ENCODE assay signal across 8 cellular contexts in the genomic region with DNA sequence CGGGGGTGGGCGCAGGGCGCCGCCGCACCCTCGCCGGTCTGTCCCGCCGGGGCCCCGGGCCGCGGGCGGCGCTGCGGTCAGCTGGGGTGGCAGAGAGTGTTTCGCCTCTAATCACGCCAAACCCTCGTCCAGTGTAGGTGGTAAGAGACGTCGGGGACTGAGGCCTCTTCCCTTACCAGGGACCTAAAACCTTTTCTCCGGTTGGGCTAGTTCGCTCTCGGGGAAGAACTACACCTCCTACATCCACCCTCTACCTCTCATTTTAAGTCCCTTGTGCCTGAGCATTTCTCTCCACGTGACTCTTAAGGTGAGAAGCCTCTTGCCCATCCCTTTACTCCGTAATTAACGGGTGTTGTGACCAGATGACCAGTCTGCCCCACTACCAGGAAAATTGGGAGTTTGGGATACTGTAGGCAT. TPM values are rescaled to one million over a fixed set of nuclear protein-coding genes. Genes with fewer than 3 reads are reported as not detected.
DNase-seq lines count a peak whose midpoint lies in the region; ATAC-seq and TF ChIP-seq lines count a peak whose summit lies in the region.

No MANE protein-coding gene starts in this region.

- H3K27ac ChIP-seq in cingulate gyrus (ENCODE audit: low read depth, low read length) = peak overlapping the region; percentile 20
- peak overlapping the region; percentile 97 for H3K27ac ChIP-seq in vagina

- TF ChIP-seq POLR2A in vagina (IDR thresholded peaks at IDR 0.05) = no peak

- peaks cover 24% of the 10 kb centered on the region for H3K36me3 Mint-ChIP-seq in activated naive CD4-positive, alpha-beta T cell treated with anti-CD3 and anti-CD28 coated beads, Interleukin-2, amount 10 ng/mL, durations not matched to agents 7 days and 5 days

- H3K9me3 ChIP-seq in mucosa of descending colon = no peaks in the 10 kb centered on the region
- H3K9me3 ChIP-seq in vagina = no peaks in the 10 kb centered on the region

- no peaks in the 10 kb centered on the region for H3K27me3 Mint-ChIP-seq in activated naive CD4-positive, alpha-beta T cell treated with anti-CD3 and anti-CD28 coated beads, Interleukin-2, amount 10 ng/mL, durations not matched to agents 7 days and 5 days

- no peak for DNase-seq in activated naive CD4-positive, alpha-beta T cell treated with anti-CD3 and anti-CD28 coated beads, Interleukin-2, amount 10 ng/mL, durations not matched to agents 7 days and 5 days
- no peak for DNase-seq in activated naive CD4-positive, alpha-beta T cell (lab: John Stamatoyannopoulos, UW)
- DNase-seq in OCI-M1 (lab: John Stamatoyannopoulos, UW) (peak; percentile 52), mucosa of descending colon (no peak), vagina (ENCODE audit: extremely low spot score in 2 of 2) (no peak), NCI-H510A (lab: John Stamatoyannopoulos, UW) (no peak)

- peaks cover 7% of the 10 kb centered on the region for H3K4me1 ChIP-seq in mucosa of descending colon (ENCODE audit: low read depth)
- H3K4me1 ChIP-seq in vagina = peaks cover 21% of the 10 kb centered on the region

- CTCF ChIA-PET in activated naive CD4-positive, alpha-beta T cell treated with anti-CD3 and anti-CD28 coated beads, Interleukin-2, amount 10 ng/mL, durations not matched to agents 7 days and 5 days (lab: Charles Lee) = no interaction called here

- ATAC-seq in HG02840 (IDR thresholded peaks at IDR 0.05; ENCODE audit: low FRiP score, unreplicated experiment) = peak; percentile 24
- ATAC-seq in mucosa of descending colon = peak; percentile 13

- H3K9me3 Mint-ChIP-seq in activated naive CD4-positive, alpha-beta T cell treated with anti-CD3 and anti-CD28 coated beads, Interleukin-2, amount 10 ng/mL, durations not matched to agents 7 days and 5 days = no peaks in the 10 kb centered on the region

- TF ChIP-seq CTCF in mucosa of descending colon (IDR thresholded peaks at IDR 0.05) (no peak), vagina (IDR thresholded peaks at IDR 0.05) (no peak)

- H3K4me3 Mint-ChIP-seq in activated naive CD4-positive, alpha-beta T cell treated with anti-CD3 and anti-CD28 coated beads, Interleukin-2, amount 10 ng/mL, durations not matched to agents 7 days and 5 days = peak overlapping the region; percentile 83

- H3K27ac Mint-ChIP-seq in activated naive CD4-positive, alpha-beta T cell treated with anti-CD3 and anti-CD28 coated beads, Interleukin-2, amount 10 ng/mL, durations not matched to agents 7 days and 5 days = peak overlapping the region; percentile 92

- H3K36me3 ChIP-seq in mucosa of descending colon (ENCODE audit: low read depth) (no peaks in the 10 kb centered on the region), vagina (no peaks in the 10 kb centered on the region)

- intact Hi-C loops in mucosa of descending colon (cut with DNase I, micrococcal nuclease) = no loop called here
- intact Hi-C loops in vagina (cut with DNase I) = loop anchor here (10.0 kb wide), 1 partner anchor 1087 kb away; no protein-coding TSS in a partner anchor

- peaks cover 48% of the 10 kb centered on the region for H3K4me1 Mint-ChIP-seq in activated naive CD4-positive, alpha-beta T cell treated with anti-CD3 and anti-CD28 coated beads, Interleukin-2, amount 10 ng/mL, durations not matched to agents 7 days and 5 days

- H3K4me3 ChIP-seq in mucosa of descending colon = peak overlapping the region; percentile 51
- H3K4me3 ChIP-seq in vagina = peak overlapping the region; percentile 74 to 96

- H3K27me3 ChIP-seq in vagina = no peaks in the 10 kb centered on the region

RNA-seq across cellular contexts. Expression of gene TMEM42, which starts 0.5 kb away (rescaled TPM):
- total RNA-seq in mucosa of descending colon = 10 to 100 TPM in 2 of 3 donors, 1 to 10 TPM in 1; 7.8 to 11.2 (median 10.0) TPM
- 10.8 TPM for total RNA-seq in vagina

RNA-seq across cellular contexts. Expression of gene TGM4, which starts 12.2 kb away (rescaled TPM):
- total RNA-seq in mucosa of descending colon = not detected
- total RNA-seq in vagina = not detected
